Comparison of ENCODE assay signal across 7 cellular contexts in genomic region chr10:22513483-22514413, GRCh38.
A peak's percentile ranks its signal among the peaks of the same experiment; 100 is the strongest.
DNase-seq lines count a peak whose midpoint lies in the region; ATAC-seq, FAIRE-seq and TF ChIP-seq lines count a peak whose summit lies in the region.
"Not testable (repeated sequence)": the region's sequence is repeated elsewhere in the genome, so short reads cannot be mapped to it uniquely, and the experiment has no call there.

No MANE protein-coding gene starts in this region.

- DNase-seq in NCI-H1417 (lab: John Stamatoyannopoulos, UW) (peak; percentile 15 to 62 (median 35)), PC-9 (peak; percentile 61 to 75), bronchial epithelial cell (ENCODE audit: low read depth) (peak; percentile 66), iPS DF 6.9 (ENCODE audit: low read depth, low spot score) (peak; percentile 43), trophoblast cell (peak in 1 of 2 donors; percentile 11)
- DNase-seq in memory B cell (ENCODE audit: low spot score in 2 of 2): not testable (repeated sequence)

- whole genome bisulfite sequencing in iPS DF 6.9 (ENCODE audit: insufficient coverage, insufficient read length): no CpG with 5 or more reads among the region's 19 CpGs
- no CpG with 5 or more reads among the region's 19 CpGs for WGBS in trophoblast cell (ENCODE audit: extremely low coverage, insufficient coverage, insufficient read length)

- H3K36me3 Mint-ChIP-seq in memory B cell: not testable (repeated sequence)

- H3K4me2 ChIP-seq in PC-9: peak overlapping the region; percentile 66
- H3K4me2 ChIP-seq in trophoblast cell (ENCODE audit: low read length): peak overlapping the region; percentile 24

- H3K23ac ChIP-seq in trophoblast cell (ENCODE audit: low read length): not testable (repeated sequence)

- CTCF ChIA-PET in PC-9 (lab: Charles Lee): interaction anchor here (0.6 kb wide), 1 partner anchor 87 kb away, joined by 5 read pairs; no protein-coding TSS in a partner anchor

- intact Hi-C loops in PC-9 (cut with micrococcal nuclease; ENCODE audit: unreplicated experiment): not testable (repeated sequence)

- H4K12ac ChIP-seq in trophoblast cell (ENCODE audit: low read depth, low read length): not testable (repeated sequence)

- BruUV-seq in PC-9 (replicated peaks; lab: Mats Ljungman, UMichigan): not testable (repeated sequence)

- not testable (repeated sequence) for H4K8ac ChIP-seq in trophoblast cell (ENCODE audit: low read depth, low read length)

- not testable (repeated sequence) for H4K20me1 ChIP-seq in PC-9 (ENCODE audit: insufficient read depth)

- H3K9me3 Mint-ChIP-seq in memory B cell: not testable (repeated sequence)

- H3K4me3 Mint-ChIP-seq in memory B cell: not testable (repeated sequence)

- H3K36me3 ChIP-seq in ES-I3 (ENCODE audit: insufficient read depth, low read length); PC-9 (ENCODE audit: low read depth); bronchial epithelial cell (ENCODE audit: control insufficient read depth, insufficient read depth, low read length); iPS DF 6.9 (ENCODE audit: control insufficient read depth, insufficient read depth, low read length); trophoblast cell (ENCODE audit: control insufficient read depth in 1 of 2, insufficient read depth in 2 of 2, low read length in 2 of 2): not testable (repeated sequence)

- not testable (repeated sequence) for H3F3A ChIP-seq in PC-9 (ENCODE audit: insufficient read depth, low read depth)

- H3K9me2 ChIP-seq in PC-9 (ENCODE audit: insufficient read depth): not testable (repeated sequence)

- H4K91ac ChIP-seq in trophoblast cell (ENCODE audit: low read depth, low read length): not testable (repeated sequence)

- not testable (repeated sequence) for H3K14ac ChIP-seq in trophoblast cell (ENCODE audit: low read length)

- TF ChIP-seq CTCF in PC-9 (conservative IDR thresholded peaks at IDR 0.05); bronchial epithelial cell (IDR thresholded peaks at IDR 0.05; ENCODE audit: insufficient read depth, low read length, severe bottlenecking): not testable (repeated sequence)

- not testable (repeated sequence) for H3K79me2 ChIP-seq in PC-9 (ENCODE audit: low read depth); trophoblast cell (ENCODE audit: control insufficient read depth, insufficient read depth, low read length, poor library complexity)

- H3K27me3 ChIP-seq in PC-9 (ENCODE audit: insufficient read depth, low read depth); bronchial epithelial cell (ENCODE audit: control insufficient read depth, insufficient read depth, low read length); iPS DF 6.9 (ENCODE audit: control insufficient read depth, insufficient read depth, low read length); trophoblast cell (ENCODE audit: insufficient read depth, low read length): not testable (repeated sequence)

- not testable (repeated sequence) for H2BK5ac ChIP-seq in trophoblast cell (ENCODE audit: low read depth, low read length, poor library complexity)

- peak overlapping the region; percentile 49; the same call in 1 of the 2 replicates for H2AFZ ChIP-seq in PC-9
- not testable (repeated sequence) for H2AFZ ChIP-seq in trophoblast cell (ENCODE audit: insufficient read depth, low read length, poor library complexity)

- not testable (repeated sequence) for H3K4me1 Mint-ChIP-seq in memory B cell

- FAIRE-seq in bronchial epithelial cell (lab: Jason Lieb, UNC): peak; percentile 66

- not testable (repeated sequence) for H3K4me1 ChIP-seq in ES-I3 (ENCODE audit: insufficient read depth, low read length); PC-9 (replicated peaks; ENCODE audit: insufficient read depth); iPS DF 6.9 (ENCODE audit: control insufficient read depth, insufficient read depth, low read length); trophoblast cell (ENCODE audit: control insufficient read depth in 1 of 2, insufficient read depth in 2 of 2, low read length in 2 of 2)

- not testable (repeated sequence) for H3K9me3 ChIP-seq in ES-I3 (ENCODE audit: control insufficient read depth, insufficient read depth, low read length); PC-9 (ENCODE audit: insufficient read depth, low read depth); iPS DF 6.9 (ENCODE audit: control insufficient read depth, insufficient read depth, low read length); trophoblast cell (ENCODE audit: insufficient read depth, low read depth, low read length)

- H3K9ac ChIP-seq in ES-I3 (ENCODE audit: low read depth, low read length): peak overlapping the region; percentile 39; the same call in 1 of the 2 replicates
- H3K9ac ChIP-seq in trophoblast cell (ENCODE audit: low read length): not testable (repeated sequence)

- H2BK12ac ChIP-seq in trophoblast cell (ENCODE audit: low read length): not testable (repeated sequence)

- not testable (repeated sequence) for H3K27ac ChIP-seq in PC-9; iPS DF 6.9 (ENCODE audit: low read length); trophoblast cell (ENCODE audit: low read depth, low read length)

- not testable (repeated sequence) for H3K27me3 Mint-ChIP-seq in memory B cell

- not testable (repeated sequence) for H3K4ac ChIP-seq in trophoblast cell (ENCODE audit: low read depth, low read length)

- not testable (repeated sequence) for H3K27ac Mint-ChIP-seq in memory B cell

- H2BK120ac ChIP-seq in trophoblast cell (ENCODE audit: insufficient read depth, low read length, poor library complexity): not testable (repeated sequence)

- peak; percentile 29 for ATAC-seq in memory B cell (ENCODE audit: low read depth)

- H3K79me1 ChIP-seq in trophoblast cell (ENCODE audit: low read length): not testable (repeated sequence)

- POLR2A ChIA-PET in PC-9 (lab: Charles Lee; ENCODE audit: unreplicated experiment): interaction anchor here (0.7 kb wide), 1 partner anchor 77 kb away, joined by 5 read pairs; no protein-coding TSS in a partner anchor

- H3K4me3 ChIP-seq in PC-9 (peak overlapping the region; percentile 24; the same call in 1 of the 2 replicates), bronchial epithelial cell (ENCODE audit: low read depth, low read length) (peak overlapping the region; percentile 9)
- H3K4me3 ChIP-seq in iPS DF 6.9 (ENCODE audit: low read length); trophoblast cell (ENCODE audit: low read depth, low read length): not testable (repeated sequence)

- not testable (repeated sequence) for H3K18ac ChIP-seq in trophoblast cell (ENCODE audit: low read length)

- H2AK5ac ChIP-seq in trophoblast cell (ENCODE audit: low read length): not testable (repeated sequence)
